Comparison of ENCODE assay signal across 9 cellular contexts in genomic region chr9:84953797-84954695, GRCh38.
A peak's percentile ranks its signal among the peaks of the same experiment; 100 is the strongest.
DNase-seq lines count a peak whose midpoint lies in the region; ATAC-seq, FAIRE-seq and TF ChIP-seq lines count a peak whose summit lies in the region.
"Had no signal": no experiment of that assay in that cellular context is flagged by ENCODE, and none has a peak within 500 bp of the region (broad histone marks: within the 10 kb centered on the region; RNA-seq: fewer than 3 reads in every experiment).

No MANE protein-coding gene starts in this region.

- H2AFZ ChIP-seq in MM.1S (ENCODE audit: low read length) (peak overlapping the region; percentile 50), H1 (ENCODE audit: low read length) (no peak overlapping the region)

- H3K4me1 Mint-ChIP-seq in T-helper 2 cell treated with Interferon-gamma antibody and Interleukin-4, amounts not matched to agents 5 μg/mL and 100 μg/mL, for 36 hours (ENCODE audit: low read depth), result peaks cover 5% of the 10 kb centered on the region
- H3K4me1 Mint-ChIP-seq in memory B cell, result no peaks in the 10 kb centered on the region
- H3K4me1 Mint-ChIP-seq in stimulated activated effector memory CD8-positive, alpha-beta T cell treated with anti-CD3 and anti-CD28 coated beads, Interleukin-12 subunit alpha, Interleukin-12 subunit beta, amount 100 ng/mL, for 72 hours, result peaks cover 6% of the 10 kb centered on the region

- no peak overlapping the region for H2BK20ac ChIP-seq in H1 (ENCODE audit: low read length)

- WGBS in H1 (ENCODE audit: extremely low coverage in 1 of 2, insufficient coverage in 1 of 2, insufficient read length in 1 of 2, insufficient replicate concordance in 2 of 2, low coverage in 1 of 2, low lambda C conversion rate in 2 of 2, missing lambda C conversion rate in 1 of 2), 2 experiments, result 29% methylated on average over 21 of the region's 21 CpGs; no CpG with 5 or more reads in 1 of the 2 experiments

- peaks cover 18% of the 10 kb centered on the region for H3K4me1 ChIP-seq in MM.1S (ENCODE audit: low read length)
- H3K4me1 ChIP-seq in H1 (replicated peaks in 1 of 4; ENCODE audit: control insufficient read depth in 3 of 4, insufficient read depth in 4 of 4, low read length in 3 of 4), result no peaks in the 10 kb centered on the region

- H3K27ac Mint-ChIP-seq in T-helper 2 cell treated with Interferon-gamma antibody and Interleukin-4, amounts not matched to agents 5 μg/mL and 100 μg/mL, for 36 hours, result no peak overlapping the region
- H3K27ac Mint-ChIP-seq in memory B cell, result no peak overlapping the region
- no peak overlapping the region for H3K27ac Mint-ChIP-seq in stimulated activated effector memory CD8-positive, alpha-beta T cell treated with anti-CD3 and anti-CD28 coated beads, Interleukin-12 subunit alpha, Interleukin-12 subunit beta, amount 100 ng/mL, for 72 hours

- no peak overlapping the region for H3K56ac ChIP-seq in H1 (replicated peaks; ENCODE audit: insufficient read length, low read depth, low read length)

- no peak for TF ChIP-seq EP300 in H1 (IDR thresholded peaks at IDR 0.05; ENCODE audit: borderline replicate concordance in 1 of 2, low read depth in 2 of 2, low read length in 2 of 2)

- H3K9me3 Mint-ChIP-seq in T-helper 2 cell treated with Interferon-gamma antibody and Interleukin-4, amounts not matched to agents 5 μg/mL and 100 μg/mL, for 36 hours, result no peaks in the 10 kb centered on the region
- H3K9me3 Mint-ChIP-seq in memory B cell, result peaks cover 2% of the 10 kb centered on the region
- peaks cover 3% of the 10 kb centered on the region for H3K9me3 Mint-ChIP-seq in stimulated activated effector memory CD8-positive, alpha-beta T cell treated with anti-CD3 and anti-CD28 coated beads, Interleukin-12 subunit alpha, Interleukin-12 subunit beta, amount 100 ng/mL, for 72 hours

- H3K36me3 Mint-ChIP-seq in T-helper 2 cell treated with Interferon-gamma antibody and Interleukin-4, amounts not matched to agents 5 μg/mL and 100 μg/mL, for 36 hours (ENCODE audit: low read depth), result no peaks in the 10 kb centered on the region
- no peaks in the 10 kb centered on the region for H3K36me3 Mint-ChIP-seq in memory B cell
- H3K36me3 Mint-ChIP-seq in stimulated activated effector memory CD8-positive, alpha-beta T cell treated with anti-CD3 and anti-CD28 coated beads, Interleukin-12 subunit alpha, Interleukin-12 subunit beta, amount 100 ng/mL, for 72 hours, result no peaks in the 10 kb centered on the region

- H2BK120ac ChIP-seq in H1 (replicated peaks; ENCODE audit: low read depth, low read length), result no peak overlapping the region

- DNase-seq in activated T-cell treated with anti-CD3 and anti-CD28 coated beads for 48 hours (ENCODE audit: low read depth), result peak; percentile 59
- DNase-seq in activated T-cell treated with anti-CD3 and anti-CD28 coated beads for 4 hours, result no peak
- DNase-seq in HFF-Myc (ENCODE audit: extremely low read depth, low read depth), result peak; percentile 26
- DNase-seq in MM.1S, result peak; percentile 83
- DNase-seq in T-helper 2 cell treated with Interferon-gamma antibody and Interleukin-4, amounts not matched to agents 5 μg/mL and 100 μg/mL, for 36 hours (ENCODE audit: low spot score), result peak; percentile 45
- DNase-seq in H1 (ENCODE audit: low read depth in 1 of 2, low spot score in 2 of 2), result peak; percentile 56 to 92
- DNase-seq in memory B cell (ENCODE audit: low spot score in 2 of 2), result peak in 1 of 2 donors; percentile 13
- peak; percentile 31 to 65 for DNase-seq in stimulated activated effector memory CD8-positive, alpha-beta T cell treated with anti-CD3 and anti-CD28 coated beads, Interleukin-12 subunit alpha, Interleukin-12 subunit beta, amount 100 ng/mL, for 72 hours (ENCODE audit: low spot score in 2 of 2)

- peak overlapping the region; percentile 13; the same call in 1 of the 2 replicates for H3K27ac ChIP-seq in MM.1S (ENCODE audit: low read length)
- no peak overlapping the region for H3K27ac ChIP-seq in H1 (ENCODE audit: low read depth, low read length)

- H3K23me2 ChIP-seq in H1 (ENCODE audit: low read depth, low read length), result no peaks in the 10 kb centered on the region

- H3K27me3 ChIP-seq in MM.1S (replicated peaks; ENCODE audit: insufficient read depth, low read length), result no peaks in the 10 kb centered on the region
- peaks cover 0 to 7% (median 2%) of the 10 kb centered on the region in 4 experiments; a peak in 1 of 7 replicates for H3K27me3 ChIP-seq in H1 (replicated peaks in 1 of 4; ENCODE audit: control insufficient read depth in 3 of 4, extremely low read depth in 1 of 4, insufficient read depth in 3 of 4, low read length in 3 of 4)

- ATAC-seq in memory B cell (ENCODE audit: low read depth), result peak; percentile 26
- ATAC-seq in stimulated activated effector memory CD8-positive, alpha-beta T cell treated with anti-CD3 and anti-CD28 coated beads, Interleukin-12 subunit alpha, Interleukin-12 subunit beta, amount 100 ng/mL, for 72 hours, result peak; percentile 67

- TF ChIP-seq RAD21 in H1 (IDR thresholded peaks at IDR 0.05 in 1 of 2, conservative IDR thresholded peaks at IDR 0.05 in 1 of 2; ENCODE audit: low read depth in 2 of 2, low read length in 2 of 2), result peak; percentile 94 to 95

- H4K8ac ChIP-seq in H1 (ENCODE audit: extremely low read depth, insufficient read depth, low read length), result no peak overlapping the region

- H3K4me2 ChIP-seq in MM.1S (ENCODE audit: low read depth, low read length), result peak overlapping the region; percentile 60
- H3K4me2 ChIP-seq in H1 (ENCODE audit: insufficient read depth in 1 of 2, low read depth in 2 of 2, low read length in 2 of 2), result no peak overlapping the region; a peak in 1 of 4 replicates

- no peaks in the 10 kb centered on the region for H3K9me2 ChIP-seq in MM.1S (replicated peaks; ENCODE audit: insufficient read depth, low read length)

- H3K18ac ChIP-seq in H1 (ENCODE audit: extremely low read depth, low read length), result 0 out of 2 replicates have a peak overlapping the region, but pooled peaks have one; percentile 1

- no peak overlapping the region for H4K5ac ChIP-seq in H1 (ENCODE audit: insufficient read length, low read depth, low read length)

- H4K20me1 ChIP-seq in MM.1S (ENCODE audit: insufficient read depth, low read length), result no peaks in the 10 kb centered on the region
- no peaks in the 10 kb centered on the region for H4K20me1 ChIP-seq in H1 (replicated peaks in 1 of 2; ENCODE audit: control insufficient read depth in 1 of 2, insufficient read depth in 2 of 2, low read length in 2 of 2)

- H3K79me1 ChIP-seq in H1 (ENCODE audit: low read depth, low read length), result no peaks in the 10 kb centered on the region

- H3K14ac ChIP-seq in H1 (ENCODE audit: insufficient read length), result no peak overlapping the region

- no peak overlapping the region for H4K91ac ChIP-seq in H1 (replicated peaks; ENCODE audit: insufficient read length, low read length)

- H3K4me3 Mint-ChIP-seq in T-helper 2 cell treated with Interferon-gamma antibody and Interleukin-4, amounts not matched to agents 5 μg/mL and 100 μg/mL, for 36 hours, result no peak overlapping the region
- H3K4me3 Mint-ChIP-seq in memory B cell, result no peak overlapping the region
- no peak overlapping the region for H3K4me3 Mint-ChIP-seq in stimulated activated effector memory CD8-positive, alpha-beta T cell treated with anti-CD3 and anti-CD28 coated beads, Interleukin-12 subunit alpha, Interleukin-12 subunit beta, amount 100 ng/mL, for 72 hours

- H3K9ac ChIP-seq in MM.1S (ENCODE audit: low read length) (no peak overlapping the region; the same call in 1 of the 2 replicates), H1 (replicated peaks in 1 of 4; ENCODE audit: extremely low read depth in 1 of 4, low read depth in 3 of 4, low read length in 3 of 4) (no peak overlapping the region)

- no peaks in the 10 kb centered on the region for H3K79me2 ChIP-seq in MM.1S (ENCODE audit: low read length)
- H3K79me2 ChIP-seq in H1 (ENCODE audit: control insufficient read depth in 1 of 2, insufficient read depth in 2 of 2, low read length in 2 of 2), result no peaks in the 10 kb centered on the region

- peaks cover 2% of the 10 kb centered on the region for H3K27me3 Mint-ChIP-seq in T-helper 2 cell treated with Interferon-gamma antibody and Interleukin-4, amounts not matched to agents 5 μg/mL and 100 μg/mL, for 36 hours (ENCODE audit: low read depth)
- peaks cover 4% of the 10 kb centered on the region for H3K27me3 Mint-ChIP-seq in memory B cell

- peaks cover 4% of the 10 kb centered on the region for H3F3A ChIP-seq in MM.1S (ENCODE audit: insufficient read depth, low read length)

- H2BK12ac ChIP-seq in H1 (ENCODE audit: low read depth, low read length), result peak overlapping the region; percentile 71; the same call in 1 of the 2 replicates

- no peak overlapping the region for H2AK5ac ChIP-seq in H1 (ENCODE audit: low read depth, low read length)

- CTCF ChIA-PET in H1 (lab: Charles Lee; ENCODE audit: partially characterized antibody), result interaction anchor here (0.6 to 4.1 kb wide), 18 partner anchors 10 to 1477 kb away, joined by 3 to 35 read pairs (median 4); no protein-coding TSS in a partner anchor

- H2BK15ac ChIP-seq in H1 (ENCODE audit: low read length), result no peak overlapping the region

- no peak for TF ChIP-seq POLR2A in H1 (IDR thresholded peaks at IDR 0.05; ENCODE audit: control extremely low read depth in 1 of 2, low read depth in 2 of 2, low read length in 2 of 2)

- FAIRE-seq in H1 (lab: Jason Lieb, UNC), result peak; percentile 90
- FAIRE-seq: islet of Langerhans had no signal

- H3K36me3 ChIP-seq in MM.1S (replicated peaks; ENCODE audit: insufficient read depth, low read length), result no peaks in the 10 kb centered on the region
- H3K36me3 ChIP-seq in H1 (ENCODE audit: control insufficient read depth in 2 of 4, insufficient read depth in 4 of 4, low read length in 3 of 4), result no peaks in the 10 kb centered on the region

- peak; percentile 94 for TF ChIP-seq CTCF in HFF-Myc (IDR thresholded peaks at IDR 0.05; ENCODE audit: low read depth, low read length, missing control alignments)
- TF ChIP-seq CTCF in MM.1S (IDR thresholded peaks at IDR 0.05; ENCODE audit: low read length), result peak; percentile 98
- TF ChIP-seq CTCF in H1 (IDR thresholded peaks at IDR 0.05; ENCODE audit: control extremely low read depth in 1 of 3, insufficient read depth in 1 of 3, low read depth in 1 of 3, low read length in 3 of 3), result peak; percentile 94 to 97 (median 97)

- no peak overlapping the region for H3K23ac ChIP-seq in H1 (ENCODE audit: insufficient read length)

- H3K4me3 ChIP-seq in HFF-Myc (replicated peaks; ENCODE audit: low read depth, low read length) (no peak overlapping the region), MM.1S (ENCODE audit: low read length) (0 out of 2 replicates have a peak overlapping the region, but pooled peaks have one; percentile 12), H1 (ENCODE audit: extremely low read depth in 1 of 4, insufficient read depth in 2 of 4, low read depth in 3 of 4, low read length in 4 of 4) (no peak overlapping the region)

- POLR2A ChIA-PET in H1 (lab: Charles Lee; ENCODE audit: partially characterized antibody), result no interaction called here

- H3K4ac ChIP-seq in H1 (replicated peaks; ENCODE audit: insufficient read length, low read depth, low read length), result no peak overlapping the region

- no peak overlapping the region for H2BK5ac ChIP-seq in H1 (ENCODE audit: low read depth, low read length)

- H3K9me3 ChIP-seq in MM.1S (replicated peaks; ENCODE audit: insufficient read depth, low read length) (no peaks in the 10 kb centered on the region), H1 (ENCODE audit: insufficient read depth in 2 of 2, low read depth in 1 of 2, low read length in 1 of 2) (no peaks in the 10 kb centered on the region)
